8 cellular contexts compared by ENCODE assay signal in genomic region chr2:45643543-45644542, GRCh38. TPM values are rescaled to one million over a fixed set of nuclear protein-coding genes. Genes with fewer than 3 reads are reported as not detected.
DNase-seq lines count a peak whose midpoint lies in the region; ATAC-seq and TF ChIP-seq lines count a peak whose summit lies in the region.

No MANE protein-coding gene starts in this region.

- H3K27ac Mint-ChIP-seq in T-helper 17 cell = no peak overlapping the region

- no CpG with 5 or more reads among the region's 49 CpGs for WGBS in iPS DF 6.9 (ENCODE audit: insufficient coverage, insufficient read length)

- intact Hi-C loops in sciatic nerve (cut with DNase I) = loop anchor here (10.0 kb wide), 1 partner anchor 131 kb away; no protein-coding TSS in a partner anchor

- TF ChIP-seq CTCF in astrocyte of the spinal cord (IDR thresholded peaks at IDR 0.05; ENCODE audit: low read depth, low read length) = peak; percentile 71

- ATAC-seq in GM21526 (IDR thresholded peaks at IDR 0.05; ENCODE audit: low FRiP score, unreplicated experiment) (peak; percentile 66), T-helper 17 cell (peak; percentile 99), sciatic nerve (peak; percentile 95), HG03097 (IDR thresholded peaks at IDR 0.05; ENCODE audit: low FRiP score, unreplicated experiment) (no peak)

- H3K4me3 ChIP-seq in astrocyte of the spinal cord (ENCODE audit: low read depth, low read length) = peak overlapping the region; percentile 65
- H3K4me3 ChIP-seq in iPS DF 6.9 (ENCODE audit: low read length) = peak overlapping the region; percentile 31; the same call in 1 of the 2 replicates

- H3K4me1 Mint-ChIP-seq in T-helper 17 cell = peaks cover 15% of the 10 kb centered on the region

- H3K9me3 ChIP-seq in T-helper 17 cell (ENCODE audit: control insufficient read depth, low read length, poor library complexity, severe bottlenecking) (no peaks in the 10 kb centered on the region), iPS DF 6.9 (ENCODE audit: control insufficient read depth, insufficient read depth, low read length) (no peaks in the 10 kb centered on the region)

- peaks cover 5% of the 10 kb centered on the region; the same call in 1 of the 2 replicates for H3K27me3 ChIP-seq in iPS DF 6.9 (ENCODE audit: control insufficient read depth, insufficient read depth, low read length)

- no peaks in the 10 kb centered on the region for H3K36me3 ChIP-seq in iPS DF 6.9 (ENCODE audit: control insufficient read depth, insufficient read depth, low read length)

- H3K4me3 Mint-ChIP-seq in T-helper 17 cell = peak overlapping the region; percentile 69

- H3K27me3 Mint-ChIP-seq in T-helper 17 cell = peaks cover 52% of the 10 kb centered on the region

- no peak overlapping the region for H3K27ac ChIP-seq in iPS DF 6.9 (ENCODE audit: low read length)

- DNase-seq in DMS 273 treated with DMSO at 0.1 percent for 48 hours (lab: John Stamatoyannopoulos, UW) (peak; percentile 20), LHCN-M2 (ENCODE audit: low read depth) (peak; percentile 35), T-helper 17 cell (peak; percentile 63 to 79 (median 78)), astrocyte of the spinal cord (ENCODE audit: low read depth, low spot score) (peak; percentile 43), iPS DF 6.9 (ENCODE audit: low read depth, low spot score) (no peak), sciatic nerve (ENCODE audit: low spot score) (peak; percentile 82)

- peaks cover 8% of the 10 kb centered on the region for H3K36me3 Mint-ChIP-seq in T-helper 17 cell (ENCODE audit: low read depth)

- in situ Hi-C loops in astrocyte of the spinal cord (cut with HindIII; ENCODE audit: low sequenced_read_pairs) = no loop called here

- 0 out of 2 replicates have a peak, but pooled peaks cover 2% of the 10 kb centered on the region for H3K4me1 ChIP-seq in iPS DF 6.9 (ENCODE audit: control insufficient read depth, insufficient read depth, low read length)

RNA-seq across cellular contexts. Expression of gene PRKCE, which starts 7.6 kb away (rescaled TPM):
- 5.8 and 6.0 TPM in 2 replicates for total RNA-seq in LHCN-M2 (2014; rRNA removed)
- polyA plus RNA-seq in LHCN-M2 (2012) = 3.3 TPM
- 10 to 100 TPM; 17.6 to 23.7 TPM for total RNA-seq in T-helper 17 cell
- total RNA-seq in sciatic nerve = 30.5 TPM

RNA-seq across cellular contexts. Expression of gene SRBD1, which starts 32.8 kb away (rescaled TPM):
- total RNA-seq in LHCN-M2 (2014; rRNA removed) = 19.0 and 22.7 TPM in 2 replicates
- polyA plus RNA-seq in LHCN-M2 (2012) = 6.8 TPM
- 10 to 100 TPM; 15.0 to 17.2 TPM for total RNA-seq in T-helper 17 cell
- 22.5 TPM for total RNA-seq in sciatic nerve
